Comparison of ENCODE assay signal across 8 cellular contexts in the genomic region with DNA sequence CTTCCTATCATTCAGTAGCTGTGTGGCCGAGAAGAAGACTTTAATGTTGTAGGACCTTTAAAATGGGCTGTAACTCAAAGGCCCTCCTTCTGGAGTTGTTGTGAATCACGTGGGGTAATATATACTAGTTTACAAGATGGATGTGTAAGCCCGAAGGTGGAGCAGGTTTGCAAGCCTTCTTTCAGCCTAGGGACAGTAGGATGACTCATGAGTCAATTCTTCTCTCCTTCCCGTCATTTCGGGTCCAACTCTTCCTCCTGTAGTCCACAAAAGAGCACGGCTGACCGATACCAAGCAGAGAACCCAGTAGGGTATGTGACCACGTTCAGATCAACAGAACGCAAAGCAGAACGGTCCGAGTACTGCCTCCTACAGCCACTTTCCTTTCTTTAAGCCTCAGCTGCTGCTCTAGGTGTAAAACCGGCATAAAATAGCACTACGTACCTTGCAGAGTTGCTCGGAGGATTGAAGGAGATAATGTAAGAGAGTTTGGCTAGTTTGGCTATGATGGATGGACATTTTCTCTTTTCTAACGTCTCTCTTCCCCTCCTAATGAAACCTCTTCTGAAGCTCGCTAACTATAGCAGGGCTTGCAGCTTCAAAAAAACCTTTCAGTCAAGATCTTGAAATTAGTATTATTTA. TPM values are rescaled to one million over a fixed set of nuclear protein-coding genes. Genes with fewer than 3 reads are reported as not detected.
DNase-seq lines count a peak whose midpoint lies in the region; ATAC-seq, FAIRE-seq and TF ChIP-seq lines count a peak whose summit lies in the region.

No MANE protein-coding gene starts in this region.

- in situ Hi-C loops in KBM-7 (cut with MboI; ENCODE audit: low pct_unique_long_range_greater_than_20kb, low sequenced_read_pairs): no loop called here

- peak; percentile 86 for FAIRE-seq in G401.6 (lab: Jason Lieb, UNC)

- no peaks in the 10 kb centered on the region for H3K9me3 Mint-ChIP-seq in MCF 10A (ENCODE audit: unreplicated experiment)

- peak overlapping the region; percentile 80 for H3K4me3 Mint-ChIP-seq in MCF 10A (ENCODE audit: unreplicated experiment)

- H3K4me1 Mint-ChIP-seq in MCF 10A (ENCODE audit: insufficient read depth, unreplicated experiment): peaks cover 14% of the 10 kb centered on the region

- no peaks in the 10 kb centered on the region for H3K36me3 ChIP-seq in kidney epithelial cell (ENCODE audit: control insufficient read depth, insufficient read depth, low read length)

- peak overlapping the region; percentile 70 for H3K27ac Mint-ChIP-seq in MCF 10A (ENCODE audit: low read depth, unreplicated experiment)

- peak; percentile 65 for DNase-seq in KBM-7
- DNase-seq in SW480 (ENCODE audit: low spot score): peak; percentile 84
- DNase-seq in MCF 10A (ENCODE audit: unreplicated experiment): peak; percentile 86
- DNase-seq in kidney epithelial cell (ENCODE audit: low read depth): no peak
- peak; percentile 10 to 27 for DNase-seq in stimulated activated CD8-positive, alpha-beta memory T cell treated with anti-CD3 and anti-CD28 coated beads, Interleukin-15, amount 100 ng/mL, for 4 hours (ENCODE audit: low read depth in 2 of 2)

- intact Hi-C loops in MCF 10A (cut with micrococcal nuclease): loop anchor here (1.0 to 2.0 kb wide), 4 partner anchors 48 to 89 kb away; no protein-coding TSS in a partner anchor

- no TSS peak for BruUV-seq in MCF 10A (replicated peaks; lab: Mats Ljungman, UMichigan)

- no peak for TF ChIP-seq CTCF in MCF 10A (IDR thresholded peaks at IDR 0.05; ENCODE audit: unreplicated experiment)
- TF ChIP-seq CTCF in kidney epithelial cell (IDR thresholded peaks at IDR 0.05; ENCODE audit: insufficient read depth, low read length, poor library complexity, severe bottlenecking): peak; percentile 10

- no peaks in the 10 kb centered on the region for H3K27me3 Mint-ChIP-seq in MCF 10A (ENCODE audit: insufficient read depth, unreplicated experiment)

- ATAC-seq in GM21529 (IDR thresholded peaks at IDR 0.05; ENCODE audit: unreplicated experiment) (peak; percentile 25), HG02840 (IDR thresholded peaks at IDR 0.05; ENCODE audit: low FRiP score, unreplicated experiment) (no peak)

- peak overlapping the region; percentile 85 for H3K4me3 ChIP-seq in kidney epithelial cell (ENCODE audit: low read depth, low read length)

- H3K36me3 Mint-ChIP-seq in MCF 10A (ENCODE audit: insufficient read depth, unreplicated experiment): peaks cover 16% of the 10 kb centered on the region

- POLR2A ChIA-PET in MCF 10A (lab: Yijun Ruan, JAX): interaction anchor here (0.6 to 9.7 kb wide), 21 partner anchors 8 to 727 kb away, joined by 3 to 124 read pairs (median 5); no protein-coding TSS in a partner anchor

- CTCF ChIA-PET in MCF 10A (lab: Yijun Ruan, JAX): interaction anchor here (0.6 to 5.1 kb wide), 12 partner anchors 11 to 152 kb away, joined by 3 to 49 read pairs (median 4); no protein-coding TSS in a partner anchor

- H3K27me3 ChIP-seq in kidney epithelial cell (ENCODE audit: control insufficient read depth, insufficient read depth, low read length): no peaks in the 10 kb centered on the region

RNA-seq across cellular contexts. Expression of a gene that starts 1.3 kb away (rescaled TPM):
- total RNA-seq in MCF 10A (2022): 30.5 and 30.6 TPM in 2 replicates
- 23.6 and 25.7 TPM in 2 replicates for total RNA-seq in kidney epithelial cell
